In the genomic region with DNA sequence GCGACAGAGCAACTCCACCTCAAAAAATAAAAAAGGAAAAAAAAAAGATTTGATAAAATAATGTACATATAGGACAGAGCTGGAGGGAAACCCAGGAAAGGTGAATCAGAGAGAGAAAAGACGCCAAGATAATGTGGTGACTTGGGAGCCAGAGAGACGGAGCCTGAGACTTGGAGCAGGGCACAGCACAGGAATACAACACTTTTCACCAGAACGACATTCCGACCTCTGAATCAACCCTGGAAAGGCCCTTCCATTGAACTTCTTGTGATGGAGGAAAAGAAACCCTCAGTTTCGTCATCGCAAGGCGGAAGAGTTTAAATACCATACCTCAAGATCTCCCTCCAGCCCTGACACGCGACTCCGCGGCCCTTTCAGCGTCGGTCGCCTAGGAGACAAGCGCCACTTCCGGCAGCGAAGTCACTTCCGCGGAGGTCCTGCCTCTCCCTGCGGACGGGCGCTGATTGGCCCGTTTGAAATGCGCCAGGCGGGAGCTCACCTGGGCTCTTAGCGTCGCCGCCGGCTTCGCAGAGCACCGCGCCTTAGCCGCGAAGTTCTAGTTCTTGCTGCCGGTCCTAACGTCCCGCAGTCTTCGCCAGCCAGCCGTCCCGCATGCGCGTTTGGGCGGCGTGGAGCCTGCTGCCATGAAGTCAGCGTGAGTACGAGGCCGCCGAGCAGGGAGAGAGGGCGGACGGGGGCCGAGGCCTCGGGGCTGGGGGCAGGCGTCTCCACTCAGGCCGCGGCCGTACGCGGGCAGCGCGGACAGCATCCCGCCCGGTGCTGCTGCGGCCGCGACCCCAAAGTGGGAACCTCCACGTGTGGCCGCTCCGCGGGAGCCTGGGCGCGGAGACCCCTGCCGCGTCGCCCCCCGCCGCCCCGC, we compare ENCODE assay signal across 1 cellular context.
A peak's percentile ranks its signal among the peaks of the same experiment; 100 is the strongest.
TF ChIP-seq lines count a peak whose summit lies in the region.

Gene KIF23, plus strand, starts transcription at position 528 of the 880 bp plus-strand sequence. Its CDS starts 117 bp downstream, at position 645.

TF ChIP-seq in K562, 482 proteins besides CTCF, POLR2A, EP300 and RAD21 (continued from another document and continues in another):
- 0 out of 2 replicates have a peak, but pooled peaks have one; percentile 32 for TF ChIP-seq ZNF407 (IDR thresholded peaks at IDR 0.05; ENCODE audit: low read depth)
- TF ChIP-seq ARID3B (CRISPR knock-in tag; IDR thresholded peaks at IDR 0.05; ENCODE audit: borderline replicate concordance), result no peak
- TF ChIP-seq DDX20 (tag; IDR thresholded peaks at IDR 0.05; ENCODE audit: low read depth), result no peak
- TF ChIP-seq RREB1 (CRISPR knock-in tag; IDR thresholded peaks at IDR 0.05), result no peak
- TF ChIP-seq CBX3 (IDR thresholded peaks at IDR 0.05; ENCODE audit: borderline replicate concordance in 1 of 2, low read length in 2 of 2), result peak in 1 of 2 experiments; percentile 40; a peak in 1 of 3 replicates
- peak; percentile 53 for TF ChIP-seq CHD1 (IDR thresholded peaks at IDR 0.05; ENCODE audit: low read length)
- peak; percentile 74 for TF ChIP-seq ZNF24 (IDR thresholded peaks at IDR 0.05)
- TF ChIP-seq SMARCC2 (IDR thresholded peaks at IDR 0.05; ENCODE audit: low read depth), result no peak
- TF ChIP-seq NR0B1 (IDR thresholded peaks at IDR 0.05; ENCODE audit: partially characterized antibody), result no peak
- TF ChIP-seq LEF1 (IDR thresholded peaks at IDR 0.05), result no peak
- TF ChIP-seq ZNF140 (CRISPR knock-in tag; IDR thresholded peaks at IDR 0.05), result no peak
- peak in 1 of 3 experiments; percentile 39; a peak in 1 of 6 replicates for TF ChIP-seq ZBTB11 (CRISPR knock-in tag; IDR thresholded peaks at IDR 0.05)
